ENCODE assay signal across 9 cellular contexts in the genomic region with DNA sequence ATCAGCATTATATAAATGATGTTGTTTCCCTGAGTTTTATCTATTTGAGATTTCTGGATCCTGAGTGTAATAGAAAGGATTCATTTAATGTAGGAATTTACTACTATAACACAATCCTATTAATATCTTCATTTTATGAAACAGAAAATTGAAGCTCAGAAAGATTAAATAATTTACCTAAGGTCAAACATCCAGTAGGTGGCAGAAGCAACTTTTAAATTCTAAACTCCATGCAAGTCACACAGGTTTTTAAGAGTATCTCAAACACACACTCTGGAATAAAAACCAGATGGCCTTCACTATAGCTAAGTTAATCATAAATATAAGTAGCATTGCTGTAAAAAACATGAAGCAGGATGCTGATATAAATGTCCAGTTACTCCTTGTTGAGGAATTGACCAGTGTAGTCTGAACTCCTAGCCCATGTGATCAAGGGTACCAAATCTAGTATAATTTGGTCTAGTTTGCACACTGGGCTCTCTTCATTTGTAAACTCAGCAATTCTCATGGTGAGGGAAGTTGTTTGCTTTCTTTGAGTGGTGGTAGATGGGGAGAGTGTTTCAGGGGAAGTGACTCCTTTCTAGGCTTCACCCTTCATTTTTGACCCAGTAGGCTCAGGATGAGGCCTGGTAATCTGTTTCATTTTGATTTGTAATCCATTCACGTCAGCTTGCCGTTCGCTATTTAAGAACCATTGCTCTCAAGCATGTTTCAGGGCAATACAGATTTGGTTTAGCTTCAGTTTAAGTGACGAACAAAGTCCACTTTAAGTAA. TPM values are rescaled to one million over a fixed set of nuclear protein-coding genes. Genes with fewer than 3 reads are reported as not detected.
DNase-seq lines count a peak whose midpoint lies in the region; ATAC-seq and TF ChIP-seq lines count a peak whose summit lies in the region.
"Had no signal": no experiment of that assay in that cellular context is flagged by ENCODE, and none has a peak within 500 bp of the region (broad histone marks: within the 10 kb centered on the region; RNA-seq: fewer than 3 reads in every experiment).

No MANE protein-coding gene starts in this region.

- H3K27ac Mint-ChIP-seq in progenitor cell of endocrine pancreas: peak overlapping the region; percentile 1

- no peaks in the 10 kb centered on the region for H3K27me3 ChIP-seq in esophagus squamous epithelium

- 50 to 62% methylated on average over 4 of the region's 4 CpGs for WGBS in esophagus squamous epithelium, 2 donors

- H3K4me3 ChIP-seq in esophagus squamous epithelium: no peak overlapping the region

- no peaks in the 10 kb centered on the region for H3K36me3 Mint-ChIP-seq in progenitor cell of endocrine pancreas (ENCODE audit: insufficient read depth)

- no peak for TF ChIP-seq POLR2A in esophagus squamous epithelium (IDR thresholded peaks at IDR 0.05)

- intact Hi-C loops in esophagus squamous epithelium (cut with DNase I): loop anchor here (5.0 to 10.0 kb wide), 3 partner anchors 103 to 233 kb away; partner anchors contain the start of genes FMO2 and FMO4

- H3K27me3 Mint-ChIP-seq in progenitor cell of endocrine pancreas: no peaks in the 10 kb centered on the region

- DNase-seq in GM10266 (ENCODE audit: extremely low spot score): no peak
- DNase-seq in OCI-M1 (lab: John Stamatoyannopoulos, UW): peak; percentile 58
- DNase-seq in esophagus squamous epithelium (lab: John Stamatoyannopoulos, UW): no peak
- no peak for DNase-seq in progenitor cell of endocrine pancreas (ENCODE audit: low spot score, unreplicated experiment)
- DNase-seq in stimulated activated naive CD4-positive, alpha-beta T cell (lab: John Stamatoyannopoulos, UW): no peak
- no peak for DNase-seq in occipital lobe (lab: John Stamatoyannopoulos, UW)

- peaks cover 5 to 30% (median 6%) of the 10 kb centered on the region in 3 donors for H3K4me1 ChIP-seq in esophagus squamous epithelium

- no peaks in the 10 kb centered on the region for H3K36me3 ChIP-seq in esophagus squamous epithelium

- no peak for ATAC-seq in HG02759 (IDR thresholded peaks at IDR 0.05; ENCODE audit: unreplicated experiment)
- no peak for ATAC-seq in GM19467 (IDR thresholded peaks at IDR 0.05; ENCODE audit: unreplicated experiment)

- peak; percentile 4 for TF ChIP-seq CTCF in GM10266 (IDR thresholded peaks at IDR 0.05; ENCODE audit: control insufficient read depth, insufficient read depth, low read depth, missing control alignments)
- TF ChIP-seq CTCF in esophagus squamous epithelium (IDR thresholded peaks at IDR 0.05): peak; percentile 35 to 69 (median 52)
- peak; percentile 62 for TF ChIP-seq CTCF in progenitor cell of endocrine pancreas (IDR thresholded peaks at IDR 0.05; ENCODE audit: unreplicated experiment)

- no peaks in the 10 kb centered on the region for H3K9me3 ChIP-seq in esophagus squamous epithelium

- H3K4me3 Mint-ChIP-seq in progenitor cell of endocrine pancreas (ENCODE audit: low read depth): no peak overlapping the region

- peaks cover 8% of the 10 kb centered on the region for H3K4me1 Mint-ChIP-seq in progenitor cell of endocrine pancreas (ENCODE audit: low read depth)

- no peaks in the 10 kb centered on the region for H3K9me3 Mint-ChIP-seq in progenitor cell of endocrine pancreas (ENCODE audit: low read depth)

- peak overlapping the region; percentile 38 to 75 (median 62) for H3K27ac ChIP-seq in esophagus squamous epithelium

RNA-seq across cellular contexts. Expression of gene FMO3, which starts 9.3 kb away (rescaled TPM):
- total RNA-seq in esophagus squamous epithelium: 1 to 10 TPM in 3 of 4 donors, under 1 TPM in 1; 0.45 to 8.6 (median 2.6) TPM
- not detected in 2 replicates for total RNA-seq in progenitor cell of endocrine pancreas
- not detected for total RNA-seq in occipital lobe
- total RNA-seq: mononuclear cell had no signal

Comparison
In these comparisons a context has a peak if more than half of its experiments do, and no peak if none do; other contexts are left out.
1. CTCF ChIP-seq: peak in every context shown above with its lines; median percentile 62 in progenitor cell of endocrine pancreas; 52 in esophagus squamous epithelium; 4 in GM10266.